In genomic region chr13:37640499-37640898, GRCh38 we compare ENCODE assay signal across 9 cellular contexts. TPM values are rescaled to one million over a fixed set of nuclear protein-coding genes. Genes with fewer than 3 reads are reported as not detected.
DNase-seq lines count a peak whose midpoint lies in the region; ATAC-seq and TF ChIP-seq lines count a peak whose summit lies in the region.
"Had no signal": no experiment of that assay in that cellular context is flagged by ENCODE, and none has a peak within 500 bp of the region (broad histone marks: within the 10 kb centered on the region; RNA-seq: fewer than 3 reads in every experiment).

No MANE protein-coding gene starts in this region.

- no peak for DNase-seq in BJ (ENCODE audit: low read depth)
- peak; percentile 61 for DNase-seq in LHCN-M2 (ENCODE audit: low read depth)
- DNase-seq in amniotic epithelial cell (ENCODE audit: low read depth) = peak; percentile 76
- DNase-seq in left lung = no peak
- no peak for DNase-seq in coronary artery (ENCODE audit: low spot score)
- DNase-seq: activated B cell treated with CpG ODN at 0.5 μM for 24 hours had no signal

- no peaks in the 10 kb centered on the region for H3K36me3 ChIP-seq in BJ (ENCODE audit: control insufficient read depth, insufficient read depth, low read length)
- no peaks in the 10 kb centered on the region for H3K36me3 ChIP-seq in left lung

- CTCF ChIA-PET in BJ (lab: Yijun Ruan, JAX) = interaction anchor here (0.7 to 4.7 kb wide), 12 partner anchors 8 to 583 kb away, joined by 3 to 24 read pairs (median 4); partner anchors contain the start of gene TRPC4

- no peaks in the 10 kb centered on the region for H3K4me1 ChIP-seq in left lung

- peak; percentile 46 for ATAC-seq in left lung
- no peak for ATAC-seq in HG03025 (IDR thresholded peaks at IDR 0.05; ENCODE audit: low FRiP score, unreplicated experiment)
- ATAC-seq in GM18907 (IDR thresholded peaks at IDR 0.05; ENCODE audit: unreplicated experiment) = no peak
- no peak for ATAC-seq in GM19455 (IDR thresholded peaks at IDR 0.05; ENCODE audit: unreplicated experiment)

- intact Hi-C loops in left lung (cut with DNase I) = no loop called here

- H3K9me3 ChIP-seq in left lung = no peaks in the 10 kb centered on the region

- no peaks in the 10 kb centered on the region for H3K27me3 ChIP-seq in BJ (ENCODE audit: control insufficient read depth, insufficient read depth, low read length)
- no peaks in the 10 kb centered on the region for H3K27me3 ChIP-seq in left lung

- H3K4me3 ChIP-seq in BJ (ENCODE audit: low read depth, low read length) (no peak overlapping the region), left lung (no peak overlapping the region), coronary artery (no peak overlapping the region)

- H3K27ac ChIP-seq in left lung = no peak overlapping the region
- no peak overlapping the region for H3K27ac ChIP-seq in coronary artery

- TF ChIP-seq CTCF in BJ (IDR thresholded peaks at IDR 0.05; ENCODE audit: insufficient read depth, low read depth, low read length) (peak; percentile 70), left lung (IDR thresholded peaks at IDR 0.05) (no peak), coronary artery (IDR thresholded peaks at IDR 0.05) (no peak)

- POLR2A ChIA-PET in BJ (lab: Charles Lee) = no interaction called here

RNA-seq across cellular contexts. Expression of gene POSTN, which starts 41.9 kb away (rescaled TPM):
- polyA plus RNA-seq in BJ (2011; rRNA removed) = 235 and 341 TPM in 2 replicates
- polyA minus RNA-seq in BJ (2011; rRNA and poly(A)+ RNA removed) = 59.1 and 66.8 TPM in 2 replicates
- total RNA-seq in LHCN-M2 (2014; rRNA removed) (8.3 and 20.8 TPM in 2 replicates), left lung (100 to 1,000 TPM in 1 of 2 donors, 10 to 100 TPM in 1; 34.4 to 158 TPM)
- polyA plus RNA-seq in LHCN-M2 (2012) = 8.2 TPM
- total RNA-seq: activated B cell treated with CpG ODN at 0.5 μM for 24 hours had no signal

Comparison
In these comparisons a context has a peak if more than half of its experiments do, and no peak if none do; other contexts are left out.
1. DNase-seq: peak in LHCN-M2 (single experiment) and amniotic epithelial cell (single experiment); none in BJ (single experiment), left lung (0 of 2) and coronary artery (single experiment).